14 cellular contexts compared by ENCODE assay signal in genomic region chr14:59428581-59429012, GRCh38. TPM values are rescaled to one million over a fixed set of nuclear protein-coding genes. Genes with fewer than 3 reads are reported as not detected.
DNase-seq lines count a peak whose midpoint lies in the region; ATAC-seq, FAIRE-seq and TF ChIP-seq lines count a peak whose summit lies in the region.
"Had no signal": no experiment of that assay in that cellular context is flagged by ENCODE, and none has a peak within 500 bp of the region (broad histone marks: within the 10 kb centered on the region; RNA-seq: fewer than 3 reads in every experiment).

No MANE protein-coding gene starts in this region.

- TF ChIP-seq POLR2A in GM12878 (IDR thresholded peaks at IDR 0.05; ENCODE audit: low read depth, low read length): no peak

- H3K9ac ChIP-seq in GM12878 (ENCODE audit: control insufficient read depth, insufficient read depth, low read length): no peak overlapping the region
- H3K9ac ChIP-seq: BLaER1 treated with 17β-estradiol and CSF1 and Interleukin-3, amounts not matched to agents 10 nM and 100 nM had no signal

- POLR2A ChIA-PET in GM12878 (lab: Charles Lee): no interaction called here

- CTCF ChIA-PET in GM12878 (lab: Yijun Ruan, JAX): interaction anchor here (0.8 to 3.0 kb wide), 16 partner anchors 9 to 403 kb away, joined by 3 to 16 read pairs (median 3); partner anchors contain the start of genes JKAMP and L3HYPDH

- FAIRE-seq in GM12878 (lab: Jason Lieb, UNC): no peak
- FAIRE-seq: urothelium cell line had no signal

- intact Hi-C loops in heart right ventricle (cut with DNase I) (loop anchor here in 7 of 10 donors (5.0 to 10.0 kb wide), 7 partner anchors 51 to 301 kb away; partner anchors contain the start of gene DAAM1 (in 2 of the 7)), cardiac septum (cut with DNase I) (loop anchor here (5.0 to 10.0 kb wide), 2 partner anchors 96 to 294 kb away; no protein-coding TSS in a partner anchor), GM12878 (cut with micrococcal nuclease; ENCODE audit: unreplicated experiment) (no loop called here), aorta (cut with DNase I) (loop anchor here (5.0 kb wide), 5 partner anchors 66 to 241 kb away; partner anchors contain the start of gene DAAM1 (in 1 of the 2))

- TF ChIP-seq EP300 in GM12878 (IDR thresholded peaks at IDR 0.05; ENCODE audit: borderline replicate concordance in 1 of 2, control insufficient read depth in 1 of 2, low read depth in 2 of 2, low read length in 2 of 2): no peak

- H3K9me3 ChIP-seq in heart right ventricle (no peaks in the 10 kb centered on the region), GM12878 (replicated peaks; ENCODE audit: control insufficient read depth, insufficient read depth, low read length) (no peaks in the 10 kb centered on the region), aorta (ENCODE audit: control insufficient read depth, low read length) (no peaks in the 10 kb centered on the region)
- H3K9me3 ChIP-seq: BLaER1 treated with 17β-estradiol and CSF1 and Interleukin-3, amounts not matched to agents 10 nM and 100 nM had no signal

- H3K4me1 ChIP-seq in heart right ventricle (peaks cover 0 to 63% (median 43%) of the 10 kb centered on the region in 9 donors), GM12878 (ENCODE audit: control insufficient read depth, insufficient read depth, low read length) (no peaks in the 10 kb centered on the region), aorta (ENCODE audit: control insufficient read depth in 1 of 2, insufficient read depth in 2 of 2, low read length in 2 of 2) (peaks cover 3 to 7% of the 10 kb centered on the region in 2 donors)

- peak; percentile 30; the same call in 1 of the 2 replicates for TF ChIP-seq RAD21 in GM12878 (IDR thresholded peaks at IDR 0.05; ENCODE audit: insufficient read depth, low read depth, low read length)

- RAD21 ChIA-PET in GM12878 (lab: Charles Lee; ENCODE audit: unreplicated experiment): interaction anchor here (1.6 to 2.2 kb wide), 3 partner anchors 15 to 303 kb away, joined by 5 to 10 read pairs (median 5); no protein-coding TSS in a partner anchor

- H3K4me3 ChIP-seq in heart right ventricle (no peak overlapping the region), GM12878 (no peak overlapping the region), aorta (ENCODE audit: low read length in 2 of 2) (no peak overlapping the region)
- H3K4me3 ChIP-seq: BLaER1 treated with 17β-estradiol and CSF1 and Interleukin-3, amounts not matched to agents 10 nM and 100 nM had no signal

- H3K36me3 ChIP-seq in heart right ventricle: no peaks in the 10 kb centered on the region
- no peaks in the 10 kb centered on the region for H3K36me3 ChIP-seq in GM12878 (ENCODE audit: control insufficient read depth in 2 of 2, insufficient read depth in 2 of 2, low read length in 1 of 2)
- H3K36me3 ChIP-seq in aorta (ENCODE audit: control insufficient read depth in 1 of 2, insufficient read depth in 2 of 2, low read length in 1 of 2): no peaks in the 10 kb centered on the region
- H3K36me3 ChIP-seq: BLaER1 treated with 17β-estradiol and CSF1 and Interleukin-3, amounts not matched to agents 10 nM and 100 nM had no signal

- H3K27me3 ChIP-seq in heart right ventricle: no peaks in the 10 kb centered on the region
- no peaks in the 10 kb centered on the region for H3K27me3 ChIP-seq in GM12878 (replicated peaks in 1 of 2; ENCODE audit: control insufficient read depth in 2 of 2, insufficient read depth in 2 of 2, low read length in 1 of 2)
- no peaks in the 10 kb centered on the region for H3K27me3 ChIP-seq in aorta (ENCODE audit: control insufficient read depth in 1 of 2, insufficient read depth in 2 of 2, low read length in 1 of 2)
- H3K27me3 ChIP-seq: BLaER1 treated with 17β-estradiol and CSF1 and Interleukin-3, amounts not matched to agents 10 nM and 100 nM had no signal

- peak in 7 of 9 donors; percentile 30 to 66 (median 46) for TF ChIP-seq CTCF in heart right ventricle (IDR thresholded peaks at IDR 0.05)
- no peak; a peak in 1 of 6 replicates for TF ChIP-seq CTCF in GM12878 (IDR thresholded peaks at IDR 0.05 in 2 of 3, conservative IDR thresholded peaks at IDR 0.05 in 1 of 3; ENCODE audit: control insufficient read depth in 2 of 3, extremely low read depth in 1 of 3, insufficient read depth in 1 of 3, low read depth in 3 of 3, low read length in 3 of 3)

- ATAC-seq in heart right ventricle (peak in 6 of 8 donors; percentile 21 to 48 (median 35)), GM12878 (no peak), aorta (ENCODE audit: low FRiP score) (peak; percentile 33), GM19328 (IDR thresholded peaks at IDR 0.05; ENCODE audit: unreplicated experiment) (no peak)

- no TSS peak for BruUV-seq in GM12878 (replicated peaks; lab: Mats Ljungman, UMichigan)

- in situ Hi-C loops in GM12878 (cut with MboI): no loop called here

- H3K27ac ChIP-seq in heart right ventricle: peak overlapping the region in 9 of 10 donors; percentile 17 to 74 (median 68)
- H3K27ac ChIP-seq in GM12878 (ENCODE audit: control insufficient read depth, insufficient read depth): no peak overlapping the region
- H3K27ac ChIP-seq in aorta (ENCODE audit: low read depth in 1 of 2, low read length in 2 of 2): peak overlapping the region; percentile 11 to 62
- H3K27ac ChIP-seq: BLaER1 treated with 17β-estradiol and CSF1 and Interleukin-3, amounts not matched to agents 10 nM and 100 nM; HL-60 had no signal

- 50 to 59% methylated on average over 1 of the region's 1 CpG for WGBS in heart right ventricle, 2 donors
- 0% methylated on average over 1 of the region's 1 CpG for WGBS in GM12878 (ENCODE audit: insufficient coverage, insufficient replicate concordance, low lambda C conversion rate, missing lambda C conversion rate)
- WGBS in aorta, 2 donors: 8 to 32% methylated on average over 1 of the region's 1 CpG

- no peak overlapping the region for H3K4me2 ChIP-seq in GM12878 (ENCODE audit: control insufficient read depth, insufficient read depth)

- SMC1A ChIA-PET in GM12878 (lab: Charles Lee; ENCODE audit: uncharacterized antibody, unreplicated experiment): interaction anchor here (0.8 to 1.4 kb wide), 7 partner anchors 15 to 304 kb away, joined by 3 to 7 read pairs (median 4); no protein-coding TSS in a partner anchor

- DNase-seq in heart right ventricle (no peak), cardiac septum (ENCODE audit: low spot score) (no peak), GM12878 (ENCODE audit: low read depth, low spot score) (no peak), left kidney (ENCODE audit: low read depth, low spot score) (peak; percentile 28), aorta (no peak), cerebellar nuclear complex (lab: John Stamatoyannopoulos, UW) (no peak)
- no peak for DNase-seq in activated naive CD4-positive, alpha-beta T cell treated with anti-CD3 and anti-CD28 coated beads, Interleukin-2, amount 50 U/mL, for 16 hours
- DNase-seq: activated effector memory CD4-positive, alpha-beta T cell treated with Interleukin-2 at 50 U/mL for 16 hours; NCI-H2171; stimulated activated CD4-positive, alpha-beta T cell treated with anti-CD3 and anti-CD28 coated beads, Interleukin-4, amount 100 ng/mL, for 1 hour had no signal

- H3K79me2 ChIP-seq in GM12878 (ENCODE audit: control insufficient read depth, insufficient read depth, low read length): no peaks in the 10 kb centered on the region

- H2AFZ ChIP-seq in GM12878 (ENCODE audit: control insufficient read depth, low read depth, low read length): no peak overlapping the region

- H4K20me1 ChIP-seq in GM12878 (ENCODE audit: control insufficient read depth, insufficient read depth): no peaks in the 10 kb centered on the region
- H4K20me1 ChIP-seq: BLaER1 treated with 17β-estradiol and CSF1 and Interleukin-3, amounts not matched to agents 10 nM and 100 nM had no signal

RNA-seq across cellular contexts. Expression of gene GPR135, which starts 36.6 kb away (rescaled TPM):
- total RNA-seq in heart right ventricle: 1 to 10 TPM; 1.5 to 2.6 (median 2.2) TPM
- 1 to 10 TPM in 1 of 2 donors, under 1 TPM in 1; 0.86 to 1.0 TPM for polyA plus RNA-seq in heart right ventricle
- total RNA-seq in cardiac septum: 3.2 TPM
- total RNA-seq in GM12878 (2013; cell fraction: nucleolus; rRNA removed): 15.3 and 15.7 TPM in 2 replicates
- total RNA-seq in GM12878 (2014; rRNA removed): 0.65 and 1.1 TPM in 2 replicates
- 0.89 and 1.1 TPM in 2 replicates for total RNA-seq in GM12878 (2014; rRNA removed; fragmentation: Illumina TruSeq; extraction: Trizol)
- total RNA-seq in GM12878 (2021): 1.1 and 1.4 TPM in 2 replicates
- 0.10 TPM for polyA plus RNA-seq in GM12878 (2011; ENCODE audit: low read depth)
- 0.83 and 1.0 TPM in 2 replicates for polyA plus RNA-seq in GM12878 (2011; rRNA removed)
- 0.12 and 0.32 TPM in 2 replicates for polyA plus RNA-seq in GM12878 (2011; cell fraction: cytosol; rRNA removed)
- polyA plus RNA-seq in GM12878 (2011; cell fraction: nucleus; rRNA removed): 5.0 and 5.7 TPM in 2 replicates
- 0.45 and 0.52 TPM in 2 replicates for polyA plus RNA-seq in GM12878 (2012)
- polyA plus RNA-seq in GM12878 (2014; fragmentation: Illumina TruSeq; extraction: Trizol): 0.96 and 1.0 TPM in 2 replicates
- under 1 TPM; 0.11 to 0.16 TPM for polyA plus RNA-seq in GM12878 (2014; fragmentation: Nextera tagmentation; extraction: Ambion mirVana)
- polyA plus RNA-seq in GM12878 (2014; rRNA removed): 1.1 TPM in 2 replicates
- under 1 TPM; 0.28 to 0.32 TPM for polyA plus RNA-seq in GM12878 (2016; fragmentation: Nextera tagmentation; extraction: Ambion mirVana)
- 0.95 and 1.8 TPM in 2 replicates for polyA minus RNA-seq in GM12878 (2011; rRNA and poly(A)+ RNA removed)
- polyA minus RNA-seq in GM12878 (2011; cell fraction: cytosol; rRNA and poly(A)+ RNA removed): 0.21 and 0.67 TPM in 2 replicates
- polyA minus RNA-seq in GM12878 (2011; cell fraction: nucleus; rRNA and poly(A)+ RNA removed): 5.4 and 8.9 TPM in 2 replicates
- total RNA-seq in aorta: 1 to 10 TPM; 7.4 to 9.0 TPM
- polyA plus RNA-seq in aorta: 1 to 10 TPM in 1 of 2 donors, under 1 TPM in 1; 0.50 to 3.8 TPM

RNA-seq across cellular contexts. Expression of gene L3HYPDH, which starts 55.6 kb away (rescaled TPM):
- 10 to 100 TPM in 5 of 10 donors, 1 to 10 TPM in 5; 7.5 to 16.6 (median 9.8) TPM for total RNA-seq in heart right ventricle
- 10 to 100 TPM; 11.5 to 15.5 TPM for polyA plus RNA-seq in heart right ventricle
- 20.3 TPM for total RNA-seq in cardiac septum
- total RNA-seq in GM12878 (2013; cell fraction: nucleolus; rRNA removed): 154 and 158 TPM in 2 replicates
- total RNA-seq in GM12878 (2014; rRNA removed): 15.5 and 17.2 TPM in 2 replicates
- total RNA-seq in GM12878 (2014; rRNA removed; fragmentation: Illumina TruSeq; extraction: Trizol): 11.8 and 13.4 TPM in 2 replicates
- total RNA-seq in GM12878 (2021): 14.7 and 17.4 TPM in 2 replicates
- polyA plus RNA-seq in GM12878 (2011; ENCODE audit: low read depth): 3.7 TPM
- polyA plus RNA-seq in GM12878 (2011; rRNA removed): 27.8 and 41.9 TPM in 2 replicates
- 5.6 and 9.5 TPM in 2 replicates for polyA plus RNA-seq in GM12878 (2011; cell fraction: cytosol; rRNA removed)
- 98.3 and 136 TPM in 2 replicates for polyA plus RNA-seq in GM12878 (2011; cell fraction: nucleus; rRNA removed)
- 8.9 and 15.9 TPM in 2 replicates for polyA plus RNA-seq in GM12878 (2012)
- 11.5 and 16.9 TPM in 2 replicates for polyA plus RNA-seq in GM12878 (2014; fragmentation: Illumina TruSeq; extraction: Trizol)
- polyA plus RNA-seq in GM12878 (2014; fragmentation: Nextera tagmentation; extraction: Ambion mirVana): 10 to 100 TPM; 13.5 to 19.5 TPM
- polyA plus RNA-seq in GM12878 (2014; rRNA removed): 21.4 and 26.3 TPM in 2 replicates
- polyA plus RNA-seq in GM12878 (2016; fragmentation: Nextera tagmentation; extraction: Ambion mirVana): 10 to 100 TPM; 15.7 to 16.0 TPM
- polyA minus RNA-seq in GM12878 (2011; rRNA and poly(A)+ RNA removed): 13.4 and 13.8 TPM in 2 replicates
- 5.1 and 6.2 TPM in 2 replicates for polyA minus RNA-seq in GM12878 (2011; cell fraction: cytosol; rRNA and poly(A)+ RNA removed)
- 71.0 and 81.6 TPM in 2 replicates for polyA minus RNA-seq in GM12878 (2011; cell fraction: nucleus; rRNA and poly(A)+ RNA removed)
- total RNA-seq in aorta: 10 to 100 TPM; 31.4 to 53.1 TPM
- polyA plus RNA-seq in aorta: 10 to 100 TPM; 20.4 to 34.4 TPM

RNA-seq across cellular contexts. Expression of gene JKAMP, which starts 55.7 kb away (rescaled TPM):
- total RNA-seq in heart right ventricle: 10 to 100 TPM; 19.6 to 27.7 (median 26.4) TPM
- 10 to 100 TPM; 20.3 to 31.9 TPM for polyA plus RNA-seq in heart right ventricle
- total RNA-seq in cardiac septum: 21.1 TPM
- 121 and 135 TPM in 2 replicates for total RNA-seq in GM12878 (2013; cell fraction: nucleolus; rRNA removed)
- 45.3 and 59.2 TPM in 2 replicates for total RNA-seq in GM12878 (2014; rRNA removed)
- total RNA-seq in GM12878 (2014; rRNA removed; fragmentation: Illumina TruSeq; extraction: Trizol): 33.0 and 33.3 TPM in 2 replicates
- total RNA-seq in GM12878 (2021): 18.2 and 19.5 TPM in 2 replicates
- 19.3 TPM for polyA plus RNA-seq in GM12878 (2011; ENCODE audit: low read depth)
- polyA plus RNA-seq in GM12878 (2011; rRNA removed): 129 and 154 TPM in 2 replicates
- 69.7 and 86.9 TPM in 2 replicates for polyA plus RNA-seq in GM12878 (2011; cell fraction: cytosol; rRNA removed)
- polyA plus RNA-seq in GM12878 (2011; cell fraction: nucleus; rRNA removed): 72.8 and 85.4 TPM in 2 replicates
- 24.4 and 25.2 TPM in 2 replicates for polyA plus RNA-seq in GM12878 (2012)
- 45.9 and 56.2 TPM in 2 replicates for polyA plus RNA-seq in GM12878 (2014; fragmentation: Illumina TruSeq; extraction: Trizol)
- 100 to 1,000 TPM in 1 of 2 experiments, 10 to 100 TPM in 1; 66.3 to 129 TPM for polyA plus RNA-seq in GM12878 (2014; fragmentation: Nextera tagmentation; extraction: Ambion mirVana)
- 34.1 and 40.3 TPM in 2 replicates for polyA plus RNA-seq in GM12878 (2014; rRNA removed)
- 10 to 100 TPM; 47.3 to 47.7 TPM for polyA plus RNA-seq in GM12878 (2016; fragmentation: Nextera tagmentation; extraction: Ambion mirVana)
- polyA minus RNA-seq in GM12878 (2011; rRNA and poly(A)+ RNA removed): 59.7 and 105 TPM in 2 replicates
- polyA minus RNA-seq in GM12878 (2011; cell fraction: cytosol; rRNA and poly(A)+ RNA removed): 19.0 and 20.6 TPM in 2 replicates
- 46.2 and 72.2 TPM in 2 replicates for polyA minus RNA-seq in GM12878 (2011; cell fraction: nucleus; rRNA and poly(A)+ RNA removed)
- 10 to 100 TPM; 29.2 to 31.9 TPM for total RNA-seq in aorta
- 10 to 100 TPM; 19.2 to 54.4 TPM for polyA plus RNA-seq in aorta

Comparison
In these comparisons a context has a peak if more than half of its experiments do, and no peak if none do; other contexts are left out.
1. ATAC-seq: peak in heart right ventricle (6 of 8) and aorta (single experiment); none in GM12878 (single experiment) and GM19328 (single experiment).
2. CTCF ChIP-seq: peak in heart right ventricle (7 of 9); none in GM12878 (0 of 3).